ENCODE assay signal across 8 cellular contexts in the genomic region with DNA sequence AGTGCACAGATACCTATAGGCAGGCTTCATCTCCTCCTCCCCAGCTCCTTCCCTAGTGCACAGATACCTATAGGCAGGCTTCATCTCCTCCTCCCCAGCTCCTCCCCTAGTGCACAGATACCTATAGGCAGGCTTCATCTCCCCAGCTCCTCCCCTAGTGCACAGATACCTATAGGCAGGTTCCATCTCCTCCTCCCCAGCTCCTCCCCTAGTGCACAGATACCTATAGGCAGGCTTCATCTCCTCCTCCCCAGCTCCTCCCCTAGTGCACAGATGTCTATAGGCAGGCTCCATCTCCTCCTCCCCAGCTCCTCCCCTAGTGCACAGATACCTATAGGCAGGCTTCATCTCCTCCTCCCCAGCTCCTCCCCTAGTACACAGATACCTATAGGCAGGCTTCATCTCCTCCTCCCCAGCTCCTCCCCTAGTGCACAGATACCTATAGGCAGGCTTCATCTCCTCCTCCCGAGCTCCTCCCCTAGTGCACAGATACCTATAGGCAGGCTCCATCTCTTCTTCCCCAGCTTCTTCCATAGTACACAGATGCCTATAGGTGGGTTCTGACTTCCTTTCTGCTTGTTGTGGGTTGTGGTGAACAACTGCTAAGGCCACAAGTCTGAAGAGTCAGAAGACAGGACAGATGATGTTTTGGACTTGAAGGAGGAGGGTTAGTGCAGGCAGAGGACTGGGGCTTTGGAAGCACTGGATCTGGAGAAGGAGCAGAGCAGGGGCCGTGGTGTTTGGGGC. TPM values are rescaled to one million over a fixed set of nuclear protein-coding genes. Genes with fewer than 3 reads are reported as not detected.
DNase-seq lines count a peak whose midpoint lies in the region; ATAC-seq and TF ChIP-seq lines count a peak whose summit lies in the region.
"Not testable (repeated sequence)": the region's sequence is repeated elsewhere in the genome, so short reads cannot be mapped to it uniquely, and the experiment has no call there.

No MANE protein-coding gene starts in this region.

- H3K9ac ChIP-seq in BLaER1 treated with 17β-estradiol and CSF1 and Interleukin-3, amounts not matched to agents 10 nM and 100 nM, result peak overlapping the region in 10 of 11 experiments; percentile 47 to 94 (median 88); a peak in 19 of 22 replicates
- H3K9ac ChIP-seq in trophoblast cell (ENCODE audit: low read length), result not testable (repeated sequence)

- H3K36me3 Mint-ChIP-seq in activated CD4-positive, alpha-beta T cell treated with anti-CD3 and anti-CD28 coated beads for 36 hours (ENCODE audit: low read depth), result peaks cover 36% of the 10 kb centered on the region
- H3K36me3 Mint-ChIP-seq in MCF 10A (ENCODE audit: insufficient read depth, unreplicated experiment), result not testable (repeated sequence)

- H3K79me1 ChIP-seq in trophoblast cell (ENCODE audit: low read length), result not testable (repeated sequence)

- not testable (repeated sequence) for H4K20me1 ChIP-seq in BLaER1 treated with 17β-estradiol and CSF1 and Interleukin-3, amounts not matched to agents 10 nM and 100 nM

- peak overlapping the region; percentile 56 for H3K23ac ChIP-seq in trophoblast cell (ENCODE audit: low read length)

- H3K4ac ChIP-seq in trophoblast cell (ENCODE audit: low read depth, low read length), result peak overlapping the region; percentile 48

- TF ChIP-seq CTCF in MCF 10A (IDR thresholded peaks at IDR 0.05; ENCODE audit: unreplicated experiment), result not testable (repeated sequence)

- peak overlapping the region; percentile 34 for H3K14ac ChIP-seq in trophoblast cell (ENCODE audit: low read length)

- peak overlapping the region; percentile 80 to 98 (median 94) for H3K4me2 ChIP-seq in BLaER1 treated with 17β-estradiol and CSF1 and Interleukin-3, amounts not matched to agents 10 nM and 100 nM
- not testable (repeated sequence) for H3K4me2 ChIP-seq in trophoblast cell (ENCODE audit: low read length)

- POLR2A ChIA-PET in activated CD4-positive, alpha-beta T cell treated with anti-CD3 and anti-CD28 coated beads for 36 hours (lab: Charles Lee), result interaction anchor here (0.6 to 0.9 kb wide), 4 partner anchors 13 to 186 kb away, joined by 3 to 5 read pairs (median 4); no protein-coding TSS in a partner anchor
- POLR2A ChIA-PET in MCF 10A (lab: Yijun Ruan, JAX), result interaction anchor here (0.6 kb wide), 3 partner anchors 15 to 131 kb away, joined by 3 to 4 read pairs (median 3); no protein-coding TSS in a partner anchor

- not testable (repeated sequence) for BruUV-seq in MCF 10A (replicated peaks; lab: Mats Ljungman, UMichigan)

- peak overlapping the region; percentile 46 for H2BK12ac ChIP-seq in trophoblast cell (ENCODE audit: low read length)

- not testable (repeated sequence) for H3K27me3 Mint-ChIP-seq in activated CD4-positive, alpha-beta T cell treated with anti-CD3 and anti-CD28 coated beads for 36 hours; MCF 10A (ENCODE audit: insufficient read depth, unreplicated experiment)

- peaks cover 0 to 21% (median 0%) of the 10 kb centered on the region in 11 experiments; a peak in 3 of 22 replicates for H3K27me3 ChIP-seq in BLaER1 treated with 17β-estradiol and CSF1 and Interleukin-3, amounts not matched to agents 10 nM and 100 nM
- H3K27me3 ChIP-seq in trophoblast cell (ENCODE audit: insufficient read depth, low read length), result not testable (repeated sequence)

- H3K18ac ChIP-seq in trophoblast cell (ENCODE audit: low read length), result peak overlapping the region; percentile 41

- CTCF ChIA-PET in activated CD4-positive, alpha-beta T cell treated with anti-CD3 and anti-CD28 coated beads for 36 hours (lab: Charles Lee), result interaction anchor here (0.8 to 2.1 kb wide), 3 partner anchors 13 to 32 kb away, joined by 3 to 12 read pairs (median 4); no protein-coding TSS in a partner anchor
- CTCF ChIA-PET in MCF 10A (lab: Yijun Ruan, JAX), result interaction anchor here (0.6 kb wide), 1 partner anchor 86 kb away, joined by 3 read pairs; no protein-coding TSS in a partner anchor

- no CpG with 5 or more reads among the region's 2 CpGs for WGBS in trophoblast cell (ENCODE audit: extremely low coverage, insufficient coverage, insufficient read length)

- not testable (repeated sequence) for H4K12ac ChIP-seq in trophoblast cell (ENCODE audit: low read depth, low read length)

- not testable (repeated sequence) for H3K79me2 ChIP-seq in trophoblast cell (ENCODE audit: control insufficient read depth, insufficient read depth, low read length, poor library complexity)

- peak overlapping the region; percentile 70 for H3K4me3 Mint-ChIP-seq in activated CD4-positive, alpha-beta T cell treated with anti-CD3 and anti-CD28 coated beads for 36 hours
- H3K4me3 Mint-ChIP-seq in MCF 10A (ENCODE audit: unreplicated experiment), result not testable (repeated sequence)

- peaks cover 59% of the 10 kb centered on the region for H3K4me1 Mint-ChIP-seq in activated CD4-positive, alpha-beta T cell treated with anti-CD3 and anti-CD28 coated beads for 36 hours
- not testable (repeated sequence) for H3K4me1 Mint-ChIP-seq in MCF 10A (ENCODE audit: insufficient read depth, unreplicated experiment)

- H3K27ac Mint-ChIP-seq in activated CD4-positive, alpha-beta T cell treated with anti-CD3 and anti-CD28 coated beads for 36 hours, result peak overlapping the region; percentile 96
- peak overlapping the region; percentile 7 for H3K27ac Mint-ChIP-seq in MCF 10A (ENCODE audit: low read depth, unreplicated experiment)

- not testable (repeated sequence) for H2AFZ ChIP-seq in trophoblast cell (ENCODE audit: insufficient read depth, low read length, poor library complexity)

- H3K9me3 Mint-ChIP-seq in activated CD4-positive, alpha-beta T cell treated with anti-CD3 and anti-CD28 coated beads for 36 hours (ENCODE audit: low read depth); MCF 10A (ENCODE audit: unreplicated experiment): not testable (repeated sequence)

- H4K91ac ChIP-seq in trophoblast cell (ENCODE audit: low read depth, low read length), result peak overlapping the region; percentile 87

- intact Hi-C loops in activated CD4-positive, alpha-beta T cell treated with anti-CD3 and anti-CD28 coated beads for 36 hours (cut with DNase I, micrococcal nuclease), result loop anchor here (1.0 to 2.0 kb wide), 5 partner anchors 13 to 40 kb away; partner anchors contain the start of genes SORL1 (in 2 of the 2) and SORL1-AS1 (in 2 of the 2)
- intact Hi-C loops in MCF 10A (cut with micrococcal nuclease), result not testable (repeated sequence)

- ATAC-seq in GM18867 (IDR thresholded peaks at IDR 0.05; ENCODE audit: unreplicated experiment) (peak; percentile 57), GM21526 (IDR thresholded peaks at IDR 0.05; ENCODE audit: low FRiP score, unreplicated experiment) (peak; percentile 48), HG03064 (IDR thresholded peaks at IDR 0.05; ENCODE audit: low read depth, unreplicated experiment) (peak; percentile 45)
- peak; percentile 95 for ATAC-seq in activated CD4-positive, alpha-beta T cell treated with anti-CD3 and anti-CD28 coated beads for 36 hours

- H4K8ac ChIP-seq in trophoblast cell (ENCODE audit: low read depth, low read length), result not testable (repeated sequence)

- H2BK5ac ChIP-seq in trophoblast cell (ENCODE audit: low read depth, low read length, poor library complexity), result peak overlapping the region; percentile 29

- peak overlapping the region; percentile 42 for H2AK5ac ChIP-seq in trophoblast cell (ENCODE audit: low read length)

- H3K36me3 ChIP-seq in BLaER1 treated with 17β-estradiol and CSF1 and Interleukin-3, amounts not matched to agents 10 nM and 100 nM, result peaks cover 0 to 36% (median 11%) of the 10 kb centered on the region in 11 experiments; a peak in 12 of 22 replicates
- peaks cover 16% of the 10 kb centered on the region; the same call in 1 of the 2 replicates for H3K36me3 ChIP-seq in KOPT-K1 (ENCODE audit: insufficient read depth, low read length)
- H3K36me3 ChIP-seq in trophoblast cell (ENCODE audit: control insufficient read depth in 1 of 2, insufficient read depth in 2 of 2, low read length in 2 of 2), result not testable (repeated sequence)

- H3K4me3 ChIP-seq in BLaER1 treated with 17β-estradiol and CSF1 and Interleukin-3, amounts not matched to agents 10 nM and 100 nM, result peak overlapping the region in 8 of 10 experiments; percentile 39 to 65 (median 60); a peak in 15 of 20 replicates
- not testable (repeated sequence) for H3K4me3 ChIP-seq in trophoblast cell (ENCODE audit: low read depth, low read length)

- not testable (repeated sequence) for H3K9me3 ChIP-seq in BLaER1 treated with 17β-estradiol and CSF1 and Interleukin-3, amounts not matched to agents 10 nM and 100 nM (replicated peaks in 1 of 11); KOPT-K1 (ENCODE audit: insufficient read depth, low read length, poor library complexity, severe bottlenecking); trophoblast cell (ENCODE audit: insufficient read depth, low read depth, low read length)

- DNase-seq in activated CD4-positive, alpha-beta T cell treated with anti-CD3 and anti-CD28 coated beads for 36 hours, result peak; percentile 67
- not testable (repeated sequence) for DNase-seq in MCF 10A (ENCODE audit: unreplicated experiment); trophoblast cell

- H2BK120ac ChIP-seq in trophoblast cell (ENCODE audit: insufficient read depth, low read length, poor library complexity), result peak overlapping the region; percentile 64

- H3K4me1 ChIP-seq in BLaER1 treated with 17β-estradiol and CSF1 and Interleukin-3, amounts not matched to agents 10 nM and 100 nM, result peaks cover 61 to 97% (median 92%) of the 10 kb centered on the region in 10 experiments
- peaks cover 25 to 29% of the 10 kb centered on the region in 2 experiments for H3K4me1 ChIP-seq in trophoblast cell (ENCODE audit: control insufficient read depth in 1 of 2, insufficient read depth in 2 of 2, low read length in 2 of 2)

- peak overlapping the region in 10 of 11 experiments; percentile 45 to 99 (median 96); a peak in 20 of 22 replicates for H3K27ac ChIP-seq in BLaER1 treated with 17β-estradiol and CSF1 and Interleukin-3, amounts not matched to agents 10 nM and 100 nM
- peak overlapping the region; percentile 96 for H3K27ac ChIP-seq in KOPT-K1 (ENCODE audit: low read depth, low read length, poor library complexity, severe bottlenecking)
- H3K27ac ChIP-seq in trophoblast cell (ENCODE audit: low read depth, low read length), result peak overlapping the region; percentile 35

RNA-seq across cellular contexts. Expression of gene SORL1, which starts 29.5 kb away (rescaled TPM):
- 10 to 100 TPM; 53.5 to 68.0 TPM for total RNA-seq in activated CD4-positive, alpha-beta T cell treated with anti-CD3 and anti-CD28 coated beads for 36 hours
- 5.9 and 6.2 TPM in 2 replicates for total RNA-seq in MCF 10A (2022)
- polyA plus RNA-seq in trophoblast cell (2013), result 4.6 and 5.1 TPM in 2 replicates

Comparison
In these comparisons a context has a peak if more than half of its experiments do, and no peak if none do; other contexts are left out.
1. H3K27ac ChIP-seq: peak in every context shown above with its lines; median percentile 96 in BLaER1 treated with 17β-estradiol and CSF1 and Interleukin-3, amounts not matched to agents 10 nM and 100 nM; 96 in KOPT-K1; 35 in trophoblast cell.
2. ATAC-seq: peak in every context shown above with its lines; median percentile 95 in activated CD4-positive, alpha-beta T cell treated with anti-CD3 and anti-CD28 coated beads for 36 hours; 57 in GM18867; 48 in GM21526; 45 in HG03064.